Comparison of ENCODE assay signal across 22 cellular contexts in the genomic region with DNA sequence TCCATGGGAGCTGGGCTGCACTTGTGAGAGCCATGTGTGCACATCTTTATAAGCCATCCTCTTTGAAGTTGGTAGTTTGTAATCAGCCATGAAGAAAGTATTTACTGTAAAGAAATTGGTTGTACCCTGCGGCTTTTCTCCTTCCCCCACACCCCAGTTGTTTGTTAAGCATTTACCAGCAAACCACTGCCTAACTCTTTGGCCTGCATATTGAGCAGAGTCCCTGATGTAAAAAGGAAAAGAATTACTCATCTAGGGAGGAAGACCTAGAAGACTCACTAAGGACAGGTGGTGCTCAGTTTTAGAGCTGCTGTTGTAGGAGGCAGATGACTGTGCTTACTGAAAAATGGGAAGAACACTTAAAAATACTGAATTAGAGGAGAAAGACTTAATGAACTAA.
DNase-seq lines count a peak whose midpoint lies in the region; ATAC-seq and TF ChIP-seq lines count a peak whose summit lies in the region.
"Had no signal": no experiment of that assay in that cellular context is flagged by ENCODE, and none has a peak within 500 bp of the region (broad histone marks: within the 10 kb centered on the region; RNA-seq: fewer than 3 reads in every experiment).

No MANE protein-coding gene starts in this region.

- H3K9me3 ChIP-seq in Karpas-422 (ENCODE audit: low read length) = no peaks in the 10 kb centered on the region
- H3K9me3 ChIP-seq: pancreas had no signal

- no peaks in the 10 kb centered on the region for H3K36me3 ChIP-seq in Karpas-422 (ENCODE audit: insufficient read depth, low read length)

- H3K27me3 ChIP-seq in Karpas-422 (ENCODE audit: low read length) = peaks cover 2% of the 10 kb centered on the region; the same call in 1 of the 2 replicates
- H3K27me3 ChIP-seq: pancreas, tibial artery had no signal

- no peak overlapping the region for H3K4me2 ChIP-seq in Karpas-422 (ENCODE audit: low read depth, low read length, poor library complexity, severe bottlenecking)

- no peaks in the 10 kb centered on the region for H4K20me1 ChIP-seq in Karpas-422 (ENCODE audit: insufficient read depth, low read depth, low read length)

- H3K9ac ChIP-seq in Karpas-422 (ENCODE audit: low read length) = no peak overlapping the region

- no peak overlapping the region for H2AFZ ChIP-seq in Karpas-422 (ENCODE audit: low read length)

- peak; percentile 98 for ATAC-seq in GM18907 (IDR thresholded peaks at IDR 0.05; ENCODE audit: unreplicated experiment)
- ATAC-seq in GM21619 (IDR thresholded peaks at IDR 0.05; ENCODE audit: unreplicated experiment) = peak; percentile 85
- peak; percentile 77 for ATAC-seq in HG03159 (IDR thresholded peaks at IDR 0.05; ENCODE audit: unreplicated experiment)
- no peak for ATAC-seq in HG02970 (IDR thresholded peaks at IDR 0.05; ENCODE audit: low FRiP score, unreplicated experiment)
- no peak for ATAC-seq in HG02938 (IDR thresholded peaks at IDR 0.05; ENCODE audit: unreplicated experiment)
- ATAC-seq: activated CD4-positive, CD25-positive, alpha-beta regulatory T cell treated with anti-CD3 and anti-CD28 coated beads, Interleukin-2, amount 50 U/mL, for 24 hours; activated naive CD8-positive, alpha-beta T cell treated with anti-CD3 and anti-CD28 coated beads, Interleukin-2, amount 50 U/mL, for 24 hours; HCT116; natural killer cell; pancreas; SK-N-SH treated with all-trans-retinoic acid at 6 μM for 48 hours; stimulated activated naive CD8-positive, alpha-beta T cell treated with anti-CD3 and anti-CD28 coated beads, Interleukin-15, Interleukin-2, amounts not matched to agents 100 U/mL and 50 U/mL, for 24 hours had no signal

- H3K9me2 ChIP-seq in Karpas-422 (replicated peaks; ENCODE audit: insufficient read depth, low read length) = no peaks in the 10 kb centered on the region

- no peak for TF ChIP-seq CTCF in epithelial cell of proximal tubule (conservative IDR thresholded peaks at IDR 0.05; ENCODE audit: low read depth, low read length)

- H3K79me2 ChIP-seq in Karpas-422 (ENCODE audit: low read length) = no peaks in the 10 kb centered on the region

- H3K4me3 ChIP-seq in epithelial cell of proximal tubule (ENCODE audit: low read depth, low read length) = no peak overlapping the region
- no peak overlapping the region for H3K4me3 ChIP-seq in Karpas-422 (ENCODE audit: low read length)
- H3K4me3 ChIP-seq: pancreas, tibial artery had no signal

- no peaks in the 10 kb centered on the region for H3K4me1 ChIP-seq in Karpas-422 (ENCODE audit: low read length)
- H3K4me1 ChIP-seq: pancreas, tibial artery had no signal

- DNase-seq in epithelial cell of proximal tubule (ENCODE audit: low read depth) = peak; percentile 33
- no peak for DNase-seq in stimulated activated CD4-positive, alpha-beta T cell treated with anti-CD3 and anti-CD28 coated beads, Interleukin-1b, Interleukin-23, amount 100 ng/mL, for 48 hours
- DNase-seq in Karpas-422 = no peak
- DNase-seq: activated naive CD8-positive, alpha-beta T cell treated with anti-CD3 and anti-CD28 coated beads, Interleukin-2, amount 50 U/mL, for 24 hours; DND-41; foreskin melanocyte; MM.1S; natural killer cell; NCI-H146; pancreas; stimulated activated CD4-positive, alpha-beta T cell treated with anti-CD3 and anti-CD28 coated beads, Interleukin-2, amount 100 ng/mL, for 24 hours; stimulated activated naive CD8-positive, alpha-beta T cell treated with anti-CD3 and anti-CD28 coated beads, Interleukin-15, Interleukin-2, amounts not matched to agents 100 U/mL and 50 U/mL, for 24 hours; T1000; tibial artery had no signal

- no peak overlapping the region for H3K27ac ChIP-seq in Karpas-422 (ENCODE audit: low read length)
- H3K27ac ChIP-seq: pancreas, tibial artery had no signal

Comparison
In these comparisons a context has a peak if more than half of its experiments do, and no peak if none do; other contexts are left out.
1. ATAC-seq: peak in GM18907 (single experiment), GM21619 (single experiment) and HG03159 (single experiment); none in HG02970 (single experiment) and HG02938 (single experiment).